ENCODE assay signal across 22 cellular contexts in the genomic region with DNA sequence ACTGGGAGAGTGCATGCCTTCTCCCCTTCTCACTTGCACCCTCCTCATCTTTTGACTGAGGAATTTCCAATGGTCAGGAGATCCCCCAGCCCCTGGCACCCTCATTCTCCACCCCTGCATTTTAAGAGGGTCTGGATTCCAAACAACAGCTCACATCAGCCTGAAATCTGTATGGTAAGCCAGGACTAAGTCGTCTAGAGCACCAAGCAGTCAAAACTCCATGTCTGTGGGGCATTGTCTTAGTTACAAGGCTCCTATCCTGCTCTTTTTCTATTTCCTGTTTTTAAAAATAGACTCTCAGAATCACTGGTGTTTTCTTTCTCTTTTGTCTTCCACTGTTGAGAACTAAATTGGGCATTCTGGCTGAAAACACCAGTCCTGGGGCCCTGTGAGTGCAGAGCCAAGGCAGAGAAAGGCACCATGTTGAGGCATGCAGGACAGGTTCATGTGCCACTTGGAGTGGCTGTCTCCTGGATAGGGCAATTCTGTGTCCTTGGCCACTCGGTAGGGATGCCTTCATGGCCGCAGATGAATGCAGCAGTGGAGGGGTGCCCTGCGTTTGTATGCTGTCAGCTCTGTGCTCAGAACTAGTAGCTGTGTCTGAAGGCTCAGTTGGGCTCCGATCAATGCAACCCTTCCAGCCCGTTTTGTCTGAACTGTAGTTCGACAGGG.
"Had no signal": no experiment of that assay in that cellular context is flagged by ENCODE, and none has a peak within 500 bp of the region (broad histone marks: within the 10 kb centered on the region; RNA-seq: fewer than 3 reads in every experiment).

No MANE protein-coding gene starts in this region.

- H3K27ac ChIP-seq: esophagus squamous epithelium, left ventricle myocardium inferior, right atrium auricular region, suprapubic skin had no signal

- H3K4me1 Mint-ChIP-seq: activated CD4-positive, alpha-beta T cell treated with anti-CD3 and anti-CD28 coated beads for 36 hours; activated naive CD8-positive, alpha-beta T cell treated with anti-CD3 and anti-CD28 coated beads, Interleukin-2, amount 10 ng/mL, durations not matched to agents 7 days and 5 days; immature natural killer cell had no signal

- H3K4me3 ChIP-seq: esophagus squamous epithelium, left ventricle myocardium inferior, right atrium auricular region, suprapubic skin had no signal

- H3K4me3 Mint-ChIP-seq: activated CD4-positive, alpha-beta T cell treated with anti-CD3 and anti-CD28 coated beads for 36 hours; activated naive CD8-positive, alpha-beta T cell treated with anti-CD3 and anti-CD28 coated beads, Interleukin-2, amount 10 ng/mL, durations not matched to agents 7 days and 5 days; activated T-helper 1 cell treated with anti-CD3 and anti-CD28 coated beads, Interleukin-12 subunit alpha, Interleukin-12 subunit beta, Interleukin-2, Interleukin-4 antibody, amounts not matched to agents 30 ng/mL and 10 ng/mL and 1 ng/mL, durations not matched to agents 14 hours and 24 hours and 36 hours; immature natural killer cell; nephron progenitor cell; stimulated activated naive CD8-positive, alpha-beta T cell treated with anti-CD3 and anti-CD28 coated beads, Interleukin-15, Interleukin-2, amounts not matched to agents 100 ng/mL and 50 ng/mL, for 24 hours had no signal

- FAIRE-seq: TTC549 had no signal

- H3K27me3 ChIP-seq: right atrium auricular region, suprapubic skin had no signal

- ATAC-seq: activated CD4-positive, alpha-beta T cell treated with anti-CD3 and anti-CD28 coated beads for 36 hours had no signal

- H3K9me3 Mint-ChIP-seq: activated naive CD8-positive, alpha-beta T cell treated with anti-CD3 and anti-CD28 coated beads, Interleukin-2, amount 10 ng/mL, durations not matched to agents 7 days and 5 days; activated T-helper 1 cell treated with anti-CD3 and anti-CD28 coated beads, Interleukin-12 subunit alpha, Interleukin-12 subunit beta, Interleukin-2, Interleukin-4 antibody, amounts not matched to agents 30 ng/mL and 10 ng/mL and 1 ng/mL, durations not matched to agents 14 hours and 24 hours and 36 hours; immature natural killer cell; nephron progenitor cell; stimulated activated naive CD8-positive, alpha-beta T cell treated with anti-CD3 and anti-CD28 coated beads, Interleukin-15, Interleukin-2, amounts not matched to agents 100 ng/mL and 50 ng/mL, for 24 hours had no signal

- H3K27ac Mint-ChIP-seq: activated CD4-positive, alpha-beta T cell treated with anti-CD3 and anti-CD28 coated beads for 36 hours; activated naive CD8-positive, alpha-beta T cell treated with anti-CD3 and anti-CD28 coated beads, Interleukin-2, amount 10 ng/mL, durations not matched to agents 7 days and 5 days; activated T-helper 1 cell treated with anti-CD3 and anti-CD28 coated beads, Interleukin-12 subunit alpha, Interleukin-12 subunit beta, Interleukin-2, Interleukin-4 antibody, amounts not matched to agents 30 ng/mL and 10 ng/mL and 1 ng/mL, durations not matched to agents 14 hours and 24 hours and 36 hours; immature natural killer cell; nephron progenitor cell; progenitor cell of endocrine pancreas; stimulated activated naive CD8-positive, alpha-beta T cell treated with anti-CD3 and anti-CD28 coated beads, Interleukin-15, Interleukin-2, amounts not matched to agents 100 ng/mL and 50 ng/mL, for 24 hours had no signal

- H3K36me3 Mint-ChIP-seq: activated naive CD8-positive, alpha-beta T cell treated with anti-CD3 and anti-CD28 coated beads, Interleukin-2, amount 10 ng/mL, durations not matched to agents 7 days and 5 days; immature natural killer cell had no signal

- H3K9me3 ChIP-seq: esophagus squamous epithelium, left ventricle myocardium inferior, right atrium auricular region, suprapubic skin had no signal

- DNase-seq: activated CD4-positive, alpha-beta T cell treated with anti-CD3 and anti-CD28 coated beads for 36 hours; activated CD4-positive, alpha-beta T cell treated with anti-CD3 and anti-CD28 coated beads, Interleukin-2, amount 50 U/mL, for 48 hours; activated naive CD8-positive, alpha-beta T cell treated with anti-CD3 and anti-CD28 coated beads, Interleukin-2, amount 10 ng/mL, durations not matched to agents 7 days and 5 days; activated T-cell treated with anti-CD3 and anti-CD28 coated beads for 4 hours; amygdala; dermis blood vessel endothelial cell; effector memory CD4-positive, alpha-beta T cell; esophagus squamous epithelium; immature natural killer cell; kidney glomerular epithelial cell; left ventricle myocardium inferior; mammary epithelial cell; nephron progenitor cell; stimulated activated CD4-positive, alpha-beta T cell treated with anti-CD3 and anti-CD28 coated beads, Interleukin-12 subunit alpha, Interleukin-12 subunit beta, amount 100 ng/mL, for 4 hours; stimulated activated CD4-positive, alpha-beta T cell treated with anti-CD3 and anti-CD28 coated beads, Interleukin-1b, Interleukin-23, amount 100 ng/mL, for 48 hours; trophoblast cell had no signal

- H3K36me3 ChIP-seq: esophagus squamous epithelium, left ventricle myocardium inferior, right atrium auricular region, suprapubic skin had no signal

- H3K27me3 Mint-ChIP-seq: progenitor cell of endocrine pancreas; stimulated activated naive CD8-positive, alpha-beta T cell treated with anti-CD3 and anti-CD28 coated beads, Interleukin-15, Interleukin-2, amounts not matched to agents 100 ng/mL and 50 ng/mL, for 24 hours had no signal
